In genomic region chr11:63574856-63575602, GRCh38 we compare ENCODE assay signal across 10 cellular contexts. TPM values are rescaled to one million over a fixed set of nuclear protein-coding genes. Genes with fewer than 3 reads are reported as not detected.
DNase-seq lines count a peak whose midpoint lies in the region; ATAC-seq and TF ChIP-seq lines count a peak whose summit lies in the region.
"Had no signal": no experiment of that assay in that cellular context is flagged by ENCODE, and none has a peak within 500 bp of the region (broad histone marks: within the 10 kb centered on the region; RNA-seq: fewer than 3 reads in every experiment).

No MANE protein-coding gene starts in this region.

- H3K9me3 Mint-ChIP-seq in CD4-positive, CD25-positive, alpha-beta regulatory T cell: peaks cover 0 to 8% (median 0%) of the 10 kb centered on the region in 7 donors
- H3K9me3 Mint-ChIP-seq in T-cell (peaks cover 0 to 3% (median 0%) of the 10 kb centered on the region in 3 donors), progenitor cell of endocrine pancreas (ENCODE audit: low read depth) (no peaks in the 10 kb centered on the region)

- peaks cover 5% of the 10 kb centered on the region for H3K4me1 ChIP-seq in CD4-positive, CD25-positive, alpha-beta regulatory T cell (ENCODE audit: control insufficient read depth, insufficient read depth, low read length, poor library complexity, severe bottlenecking)

- H3K27me3 ChIP-seq in CD4-positive, CD25-positive, alpha-beta regulatory T cell (ENCODE audit: control insufficient read depth, insufficient read depth, low read length): no peaks in the 10 kb centered on the region

- peak overlapping the region in 3 of 4 donors; percentile 76 to 85 (median 84) for H3K4me3 Mint-ChIP-seq in CD4-positive, CD25-positive, alpha-beta regulatory T cell
- peak overlapping the region; percentile 74 to 85 (median 78) for H3K4me3 Mint-ChIP-seq in T-cell
- no peak overlapping the region for H3K4me3 Mint-ChIP-seq in progenitor cell of endocrine pancreas (ENCODE audit: low read depth)

- H3K36me3 ChIP-seq in CD4-positive, CD25-positive, alpha-beta regulatory T cell (ENCODE audit: control insufficient read depth, insufficient read depth, low read length): no peaks in the 10 kb centered on the region

- CTCF ChIA-PET in T-cell (lab: Charles Lee): no interaction called here

- no peak for TF ChIP-seq CTCF in foreskin fibroblast (IDR thresholded peaks at IDR 0.05; ENCODE audit: low read depth, low read length)
- TF ChIP-seq CTCF in progenitor cell of endocrine pancreas (IDR thresholded peaks at IDR 0.05; ENCODE audit: unreplicated experiment): no peak

- H3K9me3 ChIP-seq in CD4-positive, CD25-positive, alpha-beta regulatory T cell (ENCODE audit: control insufficient read depth in 2 of 2, low read length in 2 of 2): peaks cover 4% of the 10 kb centered on the region in 2 experiments

- H3K27ac ChIP-seq in CD4-positive, CD25-positive, alpha-beta regulatory T cell (ENCODE audit: insufficient read depth, low read length, poor library complexity, severe bottlenecking): peak overlapping the region; percentile 33

- no peaks in the 10 kb centered on the region for H3K36me3 Mint-ChIP-seq in CD4-positive, CD25-positive, alpha-beta regulatory T cell
- H3K36me3 Mint-ChIP-seq in T-cell: peaks cover 3% of the 10 kb centered on the region
- H3K36me3 Mint-ChIP-seq in progenitor cell of endocrine pancreas (ENCODE audit: insufficient read depth): peaks cover 40% of the 10 kb centered on the region

- no peak for DNase-seq in CD4-positive, CD25-positive, alpha-beta regulatory T cell
- no peak for DNase-seq in T-cell
- peak in 1 of 2 donors; percentile 33 for DNase-seq in foreskin fibroblast
- no peak for DNase-seq in progenitor cell of endocrine pancreas (ENCODE audit: low spot score, unreplicated experiment)
- DNase-seq in NCI-H526 (lab: John Stamatoyannopoulos, UW): no peak
- no peak for DNase-seq in NCI-H526 treated with DMSO at 0.1 percent for 48 hours (lab: John Stamatoyannopoulos, UW)
- no peak for DNase-seq in activated effector memory CD4-positive, alpha-beta T cell treated with Interleukin-2 at 50 U/mL for 16 hours

- no peak for ATAC-seq in CD4-positive, CD25-positive, alpha-beta regulatory T cell (ENCODE audit: low read depth in 2 of 2)
- ATAC-seq in T-cell (replicated peaks in 1 of 4) (peak in 1 of 4 experiments; percentile 20), HG03097 (IDR thresholded peaks at IDR 0.05; ENCODE audit: low FRiP score, unreplicated experiment) (no peak)

- H3K4me1 Mint-ChIP-seq in CD4-positive, CD25-positive, alpha-beta regulatory T cell: peaks cover 12 to 16% (median 14%) of the 10 kb centered on the region in 4 donors
- H3K4me1 Mint-ChIP-seq in T-cell (peaks cover 22 to 32% (median 25%) of the 10 kb centered on the region in 3 donors), progenitor cell of endocrine pancreas (ENCODE audit: low read depth) (peaks cover 12% of the 10 kb centered on the region)

- H3K27ac Mint-ChIP-seq in CD4-positive, CD25-positive, alpha-beta regulatory T cell: peak overlapping the region; percentile 83 to 91 (median 88)
- H3K27ac Mint-ChIP-seq in T-cell (peak overlapping the region; percentile 82 to 89), progenitor cell of endocrine pancreas (peak overlapping the region; percentile 76)

- peaks cover 11% of the 10 kb centered on the region for H3K27me3 Mint-ChIP-seq in CD4-positive, CD25-positive, alpha-beta regulatory T cell
- H3K27me3 Mint-ChIP-seq in T-cell: no peaks in the 10 kb centered on the region
- H3K27me3 Mint-ChIP-seq in progenitor cell of endocrine pancreas: no peaks in the 10 kb centered on the region

- H3K4me3 ChIP-seq in CD4-positive, CD25-positive, alpha-beta regulatory T cell (ENCODE audit: low read depth, low read length): peak overlapping the region; percentile 79
- peak overlapping the region; percentile 18 to 23 for H3K4me3 ChIP-seq in foreskin fibroblast (ENCODE audit: low read depth in 1 of 2, low read length in 2 of 2)

- POLR2A ChIA-PET in T-cell (lab: Charles Lee): interaction anchor here in 1 of 2 donors (1.1 kb wide), 1 partner anchor 8 kb away, joined by 3 read pairs; no protein-coding TSS in a partner anchor

RNA-seq across cellular contexts. Expression of gene PLAAT2, which starts 11.8 kb away (rescaled TPM):
- not detected for total RNA-seq in CD4-positive, CD25-positive, alpha-beta regulatory T cell
- under 1 TPM in 2 of 4 donors, not detected in 2; 0.28 to 0.47 TPM for polyA plus RNA-seq in CD4-positive, CD25-positive, alpha-beta regulatory T cell
- under 1 TPM in 2 of 5 donors, not detected in 3; 0.51 to 0.53 TPM for total RNA-seq in T-cell
- total RNA-seq in progenitor cell of endocrine pancreas: not detected in 2 replicates
- total RNA-seq: HT1080, pulmonary artery endothelial cell had no signal

RNA-seq across cellular contexts. Expression of gene PLAAT4, which starts 38.4 kb away (rescaled TPM):
- total RNA-seq in CD4-positive, CD25-positive, alpha-beta regulatory T cell: 118 TPM
- 100 to 1,000 TPM; 405 to 493 (median 439) TPM for polyA plus RNA-seq in CD4-positive, CD25-positive, alpha-beta regulatory T cell
- 100 to 1,000 TPM in 4 of 5 donors, 10 to 100 TPM in 1; 90.2 to 144 (median 126) TPM for total RNA-seq in T-cell
- total RNA-seq in progenitor cell of endocrine pancreas: 0.42 TPM in 1 of 2 replicates, not detected in the other

RNA-seq across cellular contexts. Expression of gene PLAAT3, which starts 39.2 kb away (rescaled TPM):
- total RNA-seq in CD4-positive, CD25-positive, alpha-beta regulatory T cell: 5.8 TPM
- 10 to 100 TPM in 1 of 4 donors, 1 to 10 TPM in 3; 3.1 to 19.0 (median 5.8) TPM for polyA plus RNA-seq in CD4-positive, CD25-positive, alpha-beta regulatory T cell
- 1 to 10 TPM; 3.7 to 10.0 (median 6.0) TPM for total RNA-seq in T-cell
- 41.9 and 46.3 TPM in 2 replicates for total RNA-seq in progenitor cell of endocrine pancreas

Comparison
In these comparisons a context has a peak if more than half of its experiments do, and no peak if none do; other contexts are left out.
1. RNA of gene PLAAT4, which starts 38.4 kb away (total RNA-seq): 90.2 to 144 TPM in T-cell and 118 TPM in CD4-positive, CD25-positive, alpha-beta regulatory T cell (single experiment); 0.42 TPM in progenitor cell of endocrine pancreas; every median in the first group is over 10 times any median in the second.
2. Peak in every context shown above with its lines, with median percentiles within 50 percentile points of each other: H3K27ac Mint-ChIP-seq.